Comparison of ENCODE assay signal across 8 cellular contexts in the genomic region with DNA sequence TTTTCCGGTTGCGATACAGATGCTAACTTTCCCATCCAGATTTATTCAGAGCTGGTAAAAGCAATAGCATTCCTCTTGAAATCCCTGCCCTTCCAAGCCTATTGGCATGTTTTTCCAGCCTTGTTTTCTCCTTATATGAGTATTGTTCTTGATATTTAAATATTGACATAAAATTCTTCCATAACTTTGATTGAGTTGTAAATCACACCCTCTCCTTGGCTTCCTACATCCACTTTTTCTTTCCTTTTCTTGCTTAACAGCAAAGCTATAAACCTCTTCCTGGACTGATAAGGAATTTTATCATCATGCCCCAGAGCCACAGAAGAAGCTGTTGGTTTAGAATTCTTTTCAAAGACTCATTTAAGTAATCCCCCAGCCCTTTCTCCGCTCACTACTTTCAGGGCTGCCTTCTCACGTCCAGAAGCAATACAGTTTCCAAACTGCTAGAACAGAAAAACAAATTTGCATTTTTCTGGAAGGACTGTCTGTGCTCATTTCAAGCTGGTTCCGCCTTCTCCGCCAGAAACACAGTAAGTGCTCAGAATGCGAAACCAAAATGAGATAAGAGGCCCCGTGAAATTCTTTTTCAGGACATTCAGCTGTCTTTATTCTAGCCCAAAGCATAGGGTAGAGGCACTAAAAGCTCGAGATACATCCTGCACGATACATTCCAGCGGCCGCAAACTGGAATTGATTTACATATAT. TPM values are rescaled to one million over a fixed set of nuclear protein-coding genes. Genes with fewer than 3 reads are reported as not detected.
A peak's percentile ranks its signal among the peaks of the same experiment; 100 is the strongest.
DNase-seq lines count a peak whose midpoint lies in the region; ATAC-seq and TF ChIP-seq lines count a peak whose summit lies in the region.

No MANE protein-coding gene starts in this region.

- DNase-seq in SJSA1 (ENCODE audit: low read depth in 1 of 2, low spot score in 2 of 2) (peak in 1 of 2 experiments; percentile 24), foreskin keratinocyte (no peak), sciatic nerve (ENCODE audit: low spot score) (no peak), dedifferentiated amniotic fluid mesenchymal stem cell (ENCODE audit: extremely low spot score) (no peak)
- DNase-seq in stimulated activated naive CD4-positive, alpha-beta T cell (lab: John Stamatoyannopoulos, UW): no peak
- DNase-seq in activated CD4-positive, alpha-beta memory T cell treated with anti-CD3 and anti-CD28 coated beads for 36 hours: no peak

- ATAC-seq in GM19452 (IDR thresholded peaks at IDR 0.05; ENCODE audit: unreplicated experiment) (peak; percentile 52), foreskin keratinocyte (no peak), sciatic nerve (peak; percentile 35), HG02973 (IDR thresholded peaks at IDR 0.05; ENCODE audit: unreplicated experiment) (no peak)

- intact Hi-C loops in sciatic nerve (cut with DNase I): loop anchor here (10.0 kb wide), 1 partner anchor 425 kb away; no protein-coding TSS in a partner anchor
- intact Hi-C loops in activated CD4-positive, alpha-beta memory T cell treated with anti-CD3 and anti-CD28 coated beads for 36 hours (cut with micrococcal nuclease): no loop called here

- no peaks in the 10 kb centered on the region for H3K9me3 ChIP-seq in SJSA1 (replicated peaks)

- no peak overlapping the region for H3K4me3 Mint-ChIP-seq in activated CD4-positive, alpha-beta memory T cell treated with anti-CD3 and anti-CD28 coated beads for 36 hours

- peak overlapping the region; percentile 53 for H3K27ac ChIP-seq in SJSA1
- peak overlapping the region; percentile 79 for H3K27ac ChIP-seq in foreskin keratinocyte

- CTCF ChIA-PET in activated CD4-positive, alpha-beta memory T cell treated with anti-CD3 and anti-CD28 coated beads for 36 hours (lab: Charles Lee): interaction anchor here (0.6 to 1.7 kb wide), 3 partner anchors 228 to 430 kb away, joined by 3 to 4 read pairs (median 4); no protein-coding TSS in a partner anchor

- no peak for TF ChIP-seq CTCF in foreskin keratinocyte (conservative IDR thresholded peaks at IDR 0.05)

- peaks cover 23% of the 10 kb centered on the region for H3K27me3 Mint-ChIP-seq in activated CD4-positive, alpha-beta memory T cell treated with anti-CD3 and anti-CD28 coated beads for 36 hours

- H3K9me3 Mint-ChIP-seq in activated CD4-positive, alpha-beta memory T cell treated with anti-CD3 and anti-CD28 coated beads for 36 hours: no peaks in the 10 kb centered on the region

- H3K27ac Mint-ChIP-seq in activated CD4-positive, alpha-beta memory T cell treated with anti-CD3 and anti-CD28 coated beads for 36 hours: no peak overlapping the region

- H3K27me3 ChIP-seq in SJSA1 (replicated peaks) (no peaks in the 10 kb centered on the region), foreskin keratinocyte (no peaks in the 10 kb centered on the region)

- peaks cover 4% of the 10 kb centered on the region for H3K4me1 Mint-ChIP-seq in activated CD4-positive, alpha-beta memory T cell treated with anti-CD3 and anti-CD28 coated beads for 36 hours (ENCODE audit: low read depth)

- POLR2A ChIA-PET in activated CD4-positive, alpha-beta memory T cell treated with anti-CD3 and anti-CD28 coated beads for 36 hours (lab: Charles Lee): no interaction called here

- no peaks in the 10 kb centered on the region for H3K36me3 ChIP-seq in SJSA1

- no peaks in the 10 kb centered on the region for H3K36me3 Mint-ChIP-seq in activated CD4-positive, alpha-beta memory T cell treated with anti-CD3 and anti-CD28 coated beads for 36 hours

- H3K4me1 ChIP-seq in SJSA1 (replicated peaks): peaks cover 27% of the 10 kb centered on the region
- peaks cover 5% of the 10 kb centered on the region for H3K4me1 ChIP-seq in foreskin keratinocyte

- peak overlapping the region; percentile 67 for H3K4me3 ChIP-seq in SJSA1

RNA-seq across cellular contexts. Expression of a gene that starts 0.9 kb away (rescaled TPM):
- total RNA-seq in SJSA1 (2014; rRNA removed; shearing (Covaris generic)): 9.4 and 14.8 TPM in 2 replicates
- total RNA-seq in foreskin keratinocyte (12.6 and 17.6 TPM in 2 replicates), sciatic nerve (33.0 TPM)
- polyA plus RNA-seq in foreskin keratinocyte: 2.1 and 3.1 TPM in 2 replicates
- under 1 TPM; 0.27 to 0.36 TPM for total RNA-seq in activated CD4-positive, alpha-beta memory T cell treated with anti-CD3 and anti-CD28 coated beads for 36 hours

Comparison
In these comparisons a context has a peak if more than half of its experiments do, and no peak if none do; other contexts are left out.
1. ATAC-seq: peak in GM19452 (single experiment) and sciatic nerve (single experiment); none in foreskin keratinocyte (single experiment) and HG02973 (single experiment).